ENCODE assay signal across 22 cellular contexts in the genomic region with DNA sequence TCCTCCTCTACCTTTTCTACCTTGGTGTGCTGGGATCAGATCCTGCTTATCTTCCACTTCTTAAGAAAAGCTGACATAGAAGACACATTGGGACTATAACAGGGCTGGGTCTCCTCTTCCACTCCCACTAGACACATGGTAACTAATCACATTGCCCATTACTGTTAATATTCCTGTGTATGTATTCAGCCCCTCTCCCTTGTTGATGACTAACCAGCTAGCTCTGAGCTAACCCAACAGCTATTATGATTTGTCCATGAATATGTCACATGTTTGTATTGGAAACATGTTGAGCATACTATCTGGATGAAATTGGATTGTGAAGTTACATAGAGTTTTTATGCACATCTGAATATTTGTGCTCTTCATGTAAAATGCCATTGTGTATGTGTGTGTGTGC. TPM values are rescaled to one million over a fixed set of nuclear protein-coding genes. Genes with fewer than 3 reads are reported as not detected.
A peak's percentile ranks its signal among the peaks of the same experiment; 100 is the strongest.
DNase-seq lines count a peak whose midpoint lies in the region; ATAC-seq and TF ChIP-seq lines count a peak whose summit lies in the region.
"Had no signal": no experiment of that assay in that cellular context is flagged by ENCODE, and none has a peak within 500 bp of the region (broad histone marks: within the 10 kb centered on the region; RNA-seq: fewer than 3 reads in every experiment).

No MANE protein-coding gene starts in this region.

- TF ChIP-seq POLR2A in vagina (IDR thresholded peaks at IDR 0.05), result no peak

- H3K4me1 Mint-ChIP-seq in MCF 10A (ENCODE audit: insufficient read depth, unreplicated experiment), result peaks cover 25% of the 10 kb centered on the region
- peaks cover 10% of the 10 kb centered on the region for H3K4me1 Mint-ChIP-seq in T-helper 2 cell treated with Interferon-gamma antibody and Interleukin-4, amounts not matched to agents 5 μg/mL and 100 μg/mL, for 36 hours (ENCODE audit: low read depth)
- H3K4me1 Mint-ChIP-seq: natural killer cell had no signal

- intact Hi-C loops in MCF 10A (cut with micrococcal nuclease) (no loop called here), sciatic nerve (cut with DNase I) (no loop called here), vagina (cut with DNase I) (no loop called here)

- peaks cover 56% of the 10 kb centered on the region for H4K20me1 ChIP-seq in smooth muscle cell (ENCODE audit: low read depth)

- H3K9me3 Mint-ChIP-seq in MCF 10A (ENCODE audit: unreplicated experiment), result peaks cover 6% of the 10 kb centered on the region
- H3K9me3 Mint-ChIP-seq in T-helper 2 cell treated with Interferon-gamma antibody and Interleukin-4, amounts not matched to agents 5 μg/mL and 100 μg/mL, for 36 hours, result no peaks in the 10 kb centered on the region
- H3K9me3 Mint-ChIP-seq: activated naive CD8-positive, alpha-beta T cell treated with anti-CD3 and anti-CD28 coated beads for 36 hours; natural killer cell had no signal

- H3K27me3 Mint-ChIP-seq in MCF 10A (ENCODE audit: insufficient read depth, unreplicated experiment), result no peaks in the 10 kb centered on the region
- no peaks in the 10 kb centered on the region for H3K27me3 Mint-ChIP-seq in T-helper 2 cell treated with Interferon-gamma antibody and Interleukin-4, amounts not matched to agents 5 μg/mL and 100 μg/mL, for 36 hours (ENCODE audit: low read depth)
- H3K27me3 Mint-ChIP-seq: activated naive CD8-positive, alpha-beta T cell treated with anti-CD3 and anti-CD28 coated beads for 36 hours had no signal

- H3F3A ChIP-seq in smooth muscle cell (ENCODE audit: low read depth), result peaks cover 9% of the 10 kb centered on the region

- no peak for ATAC-seq in sciatic nerve
- ATAC-seq: gastroesophageal sphincter; HepG2; left cardiac atrium; natural killer cell; stimulated activated naive CD8-positive, alpha-beta T cell treated with anti-CD3 and anti-CD28 coated beads, Interleukin-15, Interleukin-2, amounts not matched to agents 100 U/mL and 50 U/mL, for 24 hours had no signal

- no peak overlapping the region for H2AFZ ChIP-seq in smooth muscle cell (ENCODE audit: low read depth)

- H3K36me3 Mint-ChIP-seq in MCF 10A (ENCODE audit: insufficient read depth, unreplicated experiment), result peaks cover 90% of the 10 kb centered on the region
- peaks cover 17% of the 10 kb centered on the region for H3K36me3 Mint-ChIP-seq in T-helper 2 cell treated with Interferon-gamma antibody and Interleukin-4, amounts not matched to agents 5 μg/mL and 100 μg/mL, for 36 hours (ENCODE audit: low read depth)
- H3K36me3 Mint-ChIP-seq: natural killer cell had no signal

- DNase-seq in HCEC 1CT, result peak; percentile 66
- DNase-seq in MCF 10A (ENCODE audit: unreplicated experiment), result no peak
- peak; percentile 46 for DNase-seq in fibroblast of pulmonary artery (ENCODE audit: low read depth)
- no peak for DNase-seq in smooth muscle cell (lab: John Stamatoyannopoulos, UW; ENCODE audit: unreplicated experiment)
- DNase-seq in sciatic nerve (ENCODE audit: low spot score), result no peak
- no peak for DNase-seq in T-helper 2 cell treated with Interferon-gamma antibody and Interleukin-4, amounts not matched to agents 5 μg/mL and 100 μg/mL, for 36 hours (ENCODE audit: low spot score)
- DNase-seq in vagina (ENCODE audit: extremely low spot score in 2 of 2), result no peak
- DNase-seq: activated CD4-positive, alpha-beta T cell treated with anti-CD3 and anti-CD28 coated beads, Interleukin-2, amount 50 U/mL, for 1 hour; activated naive CD8-positive, alpha-beta T cell treated with anti-CD3 and anti-CD28 coated beads for 36 hours; DND-41; left cardiac atrium; natural killer cell; NCI-H1417 treated with DMSO at 0.1 percent for 48 hours; Right ventricle myocardium superior; stimulated activated CD4-positive, alpha-beta T cell treated with anti-CD3 and anti-CD28 coated beads, Interleukin-2, amount 100 ng/mL, for 48 hours; stimulated activated naive CD8-positive, alpha-beta T cell treated with anti-CD3 and anti-CD28 coated beads, Interleukin-15, Interleukin-2, amounts not matched to agents 100 U/mL and 50 U/mL, for 24 hours; thyroid gland had no signal

- H3K27ac ChIP-seq in smooth muscle cell (ENCODE audit: low read depth) (peak overlapping the region; percentile 97), vagina (no peak overlapping the region)
- H3K27ac ChIP-seq: coronary artery, epithelial cell of prostate, gastroesophageal sphincter, thyroid gland had no signal

- H3K9ac ChIP-seq in smooth muscle cell (ENCODE audit: low read depth), result peak overlapping the region; percentile 83

- peaks cover 39% of the 10 kb centered on the region for H3K79me2 ChIP-seq in smooth muscle cell (ENCODE audit: low read depth)

- H3K27ac Mint-ChIP-seq in MCF 10A (ENCODE audit: low read depth, unreplicated experiment), result peak overlapping the region; percentile 0
- no peak overlapping the region for H3K27ac Mint-ChIP-seq in T-helper 2 cell treated with Interferon-gamma antibody and Interleukin-4, amounts not matched to agents 5 μg/mL and 100 μg/mL, for 36 hours
- H3K27ac Mint-ChIP-seq: activated T-helper 2 cell treated with anti-CD3 and anti-CD28 coated beads, Interferon-gamma antibody, Interleukin-2, Interleukin-4, amounts not matched to agents 10 μg/mL and 5 μg/mL and 100 μg/mL, durations not matched to agents 14 hours and 24 hours and 36 hours; natural killer cell had no signal

- H3K36me3 ChIP-seq in smooth muscle cell (ENCODE audit: low read depth), result peaks cover 9% of the 10 kb centered on the region
- H3K36me3 ChIP-seq in vagina, result peaks cover 0 to 10% of the 10 kb centered on the region in 2 donors
- H3K36me3 ChIP-seq: thyroid gland had no signal

- peak overlapping the region; percentile 76 for H3K4me2 ChIP-seq in smooth muscle cell

- no TSS peak for BruUV-seq in MCF 10A (replicated peaks; lab: Mats Ljungman, UMichigan)

- CTCF ChIA-PET in MCF 10A (lab: Yijun Ruan, JAX), result interaction anchor here (0.5 to 2.0 kb wide), 7 partner anchors 12 to 547 kb away, joined by 3 to 5 read pairs (median 4); no protein-coding TSS in a partner anchor

- H3K4me1 ChIP-seq in smooth muscle cell (ENCODE audit: low read depth), result peaks cover 9% of the 10 kb centered on the region
- H3K4me1 ChIP-seq in vagina, result peaks cover 25% of the 10 kb centered on the region
- H3K4me1 ChIP-seq: thyroid gland had no signal

- H3K4me3 ChIP-seq in fibroblast of pulmonary artery (replicated peaks; ENCODE audit: low read depth, low read length), result no peak overlapping the region
- no peak overlapping the region for H3K4me3 ChIP-seq in smooth muscle cell
- no peak overlapping the region for H3K4me3 ChIP-seq in vagina
- H3K4me3 ChIP-seq: coronary artery, gastroesophageal sphincter, thyroid gland had no signal

- POLR2A ChIA-PET in MCF 10A (lab: Yijun Ruan, JAX), result interaction anchor here (0.7 to 4.7 kb wide), 9 partner anchors 9 to 212 kb away, joined by 3 to 30 read pairs (median 6); no protein-coding TSS in a partner anchor

- H3K27me3 ChIP-seq in smooth muscle cell (ENCODE audit: low read depth) (no peaks in the 10 kb centered on the region), vagina (no peaks in the 10 kb centered on the region)
- H3K27me3 ChIP-seq: gastroesophageal sphincter, thyroid gland had no signal

- H3K9me3 ChIP-seq in smooth muscle cell (replicated peaks; ENCODE audit: low read depth) (no peaks in the 10 kb centered on the region), vagina (no peaks in the 10 kb centered on the region)
- H3K9me3 ChIP-seq: gastroesophageal sphincter, thyroid gland had no signal

- TF ChIP-seq CTCF in MCF 10A (IDR thresholded peaks at IDR 0.05; ENCODE audit: unreplicated experiment), result no peak
- no peak for TF ChIP-seq CTCF in fibroblast of pulmonary artery (IDR thresholded peaks at IDR 0.05; ENCODE audit: low read length, missing control alignments)
- no peak for TF ChIP-seq CTCF in smooth muscle cell (IDR thresholded peaks at IDR 0.05; ENCODE audit: borderline replicate concordance, insufficient read depth, poor library complexity, severe bottlenecking)
- TF ChIP-seq CTCF in vagina (IDR thresholded peaks at IDR 0.05), result no peak

- H3K4me3 Mint-ChIP-seq in MCF 10A (ENCODE audit: unreplicated experiment), result no peak overlapping the region
- H3K4me3 Mint-ChIP-seq in T-helper 2 cell treated with Interferon-gamma antibody and Interleukin-4, amounts not matched to agents 5 μg/mL and 100 μg/mL, for 36 hours, result no peak overlapping the region
- H3K4me3 Mint-ChIP-seq: activated naive CD8-positive, alpha-beta T cell treated with anti-CD3 and anti-CD28 coated beads for 36 hours; natural killer cell had no signal

RNA-seq across cellular contexts. Expression of a gene that starts 52.9 kb away (rescaled TPM):
- total RNA-seq in MCF 10A (2022), result 164 and 169 TPM in 2 replicates
- total RNA-seq in smooth muscle cell, result 250 and 264 TPM in 2 replicates
- 276 and 303 TPM in 2 replicates for polyA plus RNA-seq in smooth muscle cell
- 102 TPM for total RNA-seq in sciatic nerve
- 69.7 TPM for total RNA-seq in vagina

Comparison
In these comparisons a context has a peak if more than half of its experiments do, and no peak if none do; other contexts are left out.
1. DNase-seq: peak in HCEC 1CT (single experiment) and fibroblast of pulmonary artery (single experiment); none in MCF 10A (single experiment), smooth muscle cell (single experiment), sciatic nerve (single experiment), T-helper 2 cell treated with Interferon-gamma antibody and Interleukin-4, amounts not matched to agents 5 μg/mL and 100 μg/mL, for 36 hours (single experiment) and vagina (0 of 2).